In the genomic region with DNA sequence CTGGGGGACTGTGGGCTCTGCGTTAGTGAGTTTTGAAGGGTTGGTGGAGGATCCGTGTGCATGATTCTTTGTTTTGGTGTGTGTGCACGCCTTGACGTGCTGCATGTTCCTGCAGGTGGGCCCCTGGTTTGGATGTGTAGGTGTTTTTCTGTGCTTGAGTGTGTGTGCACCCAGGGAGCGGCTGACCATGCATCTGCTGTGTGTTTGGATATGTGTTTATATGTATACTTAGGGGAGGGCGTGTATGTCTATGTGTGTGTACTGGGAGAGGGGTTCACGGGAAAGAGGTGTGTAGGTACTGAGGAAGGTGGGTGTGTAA, we compare ENCODE assay signal across 10 cellular contexts. TPM values are rescaled to one million over a fixed set of nuclear protein-coding genes. Genes with fewer than 3 reads are reported as not detected.
A peak's percentile ranks its signal among the peaks of the same experiment; 100 is the strongest.
DNase-seq lines count a peak whose midpoint lies in the region; ATAC-seq and TF ChIP-seq lines count a peak whose summit lies in the region.
"Had no signal": no experiment of that assay in that cellular context is flagged by ENCODE, and none has a peak within 500 bp of the region (broad histone marks: within the 10 kb centered on the region; RNA-seq: fewer than 3 reads in every experiment).

No MANE protein-coding gene starts in this region.

- H3K27me3 Mint-ChIP-seq in nephron (ENCODE audit: low read depth) = peaks cover 2% of the 10 kb centered on the region

- no peak for ATAC-seq in HG03045 (IDR thresholded peaks at IDR 0.05; ENCODE audit: unreplicated experiment)

- H3K27ac ChIP-seq in A673 (ENCODE audit: low read depth, low read length, poor library complexity, severe bottlenecking) = peak overlapping the region; percentile 90
- H3K27ac ChIP-seq in dorsolateral prefrontal cortex = peak overlapping the region in 28 of 59 donors; percentile 26 to 90 (median 66)
- H3K27ac ChIP-seq: epithelial cell of prostate had no signal

- no peaks in the 10 kb centered on the region for H3K36me3 ChIP-seq in A673 (ENCODE audit: insufficient read depth, low read length, poor library complexity, severe bottlenecking)

- peak overlapping the region; percentile 96 for H3K4me3 ChIP-seq in A673 (ENCODE audit: low read depth, low read length, poor library complexity, severe bottlenecking)
- peak overlapping the region; percentile 50 to 89 (median 74) for H3K4me3 ChIP-seq in dorsolateral prefrontal cortex

- peaks cover 15% of the 10 kb centered on the region for H3K4me1 ChIP-seq in A673 (ENCODE audit: insufficient read depth, low read length, poor library complexity, severe bottlenecking)

- peak overlapping the region; percentile 81 to 89 (median 86) for H3K4me3 Mint-ChIP-seq in nephron

- in situ Hi-C loops in KBM-7 (cut with MboI; ENCODE audit: low pct_unique_long_range_greater_than_20kb, low sequenced_read_pairs) = no loop called here

- H3K9me3 Mint-ChIP-seq in nephron = no peaks in the 10 kb centered on the region

- peak overlapping the region; percentile 46 to 79 (median 69) for H3K27ac Mint-ChIP-seq in nephron

- TF ChIP-seq CTCF in A673 (conservative IDR thresholded peaks at IDR 0.05; ENCODE audit: low read depth, low read length) (no peak), dorsolateral prefrontal cortex (IDR thresholded peaks at IDR 0.05 in 54 of 56, conservative IDR thresholded peaks at IDR 0.05 in 2 of 56; ENCODE audit: low read depth in 1 of 56, partially characterized antibody in 56 of 56) (no peak), nephron (IDR thresholded peaks at IDR 0.05; ENCODE audit: unreplicated experiment in 3 of 3) (no peak)

- no TSS peak for BruUV-seq in A673 (replicated peaks; lab: Mats Ljungman, UMichigan)

- DNase-seq in A673 (ENCODE audit: low spot score) (no peak), KBM-7 (peak; percentile 28), dorsolateral prefrontal cortex (no peak), mesenteric fat pad (ENCODE audit: low spot score) (no peak), UCSD-AML1 (lab: John Stamatoyannopoulos, UW; ENCODE audit: unreplicated experiment) (no peak), amygdala (lab: John Stamatoyannopoulos, UW) (no peak)
- DNase-seq: stimulated activated CD4-positive, alpha-beta T cell treated with anti-CD3 and anti-CD28 coated beads, Interleukin-2, amount 100 ng/mL, for 24 hours had no signal

- H3K36me3 Mint-ChIP-seq in nephron (ENCODE audit: low read depth) = peaks cover 4% of the 10 kb centered on the region

- CTCF ChIA-PET in A673 (lab: Charles Lee) = no interaction called here

- peaks cover 56% of the 10 kb centered on the region for H3K4me1 Mint-ChIP-seq in nephron

- no peaks in the 10 kb centered on the region for H3K9me3 ChIP-seq in A673 (ENCODE audit: low read depth, low read length, poor library complexity, severe bottlenecking)

- intact Hi-C loops in A673 (cut with micrococcal nuclease; ENCODE audit: unreplicated experiment) (no loop called here), dorsolateral prefrontal cortex (cut with DNase I) (no loop called here)

- POLR2A ChIA-PET in A673 (lab: Charles Lee; ENCODE audit: low non-redundant PET) = no interaction called here

- H3K27me3 ChIP-seq in A673 (replicated peaks; ENCODE audit: insufficient read depth, low read depth, low read length, poor library complexity) = no peaks in the 10 kb centered on the region
- peaks cover 0 to 20% (median 0%) of the 10 kb centered on the region in 45 donors for H3K27me3 ChIP-seq in dorsolateral prefrontal cortex

RNA-seq across cellular contexts. Expression of a gene that starts 1.1 kb away (rescaled TPM):
- 20.9 and 22.7 TPM in 2 replicates for total RNA-seq in A673 (2021)
- total RNA-seq in dorsolateral prefrontal cortex = 10 to 100 TPM in 25 of 120 experiments, 1 to 10 TPM in 95; 3.5 to 15.6 (median 8.0) TPM
- 1.7 TPM for total RNA-seq in mesenteric fat pad

RNA-seq across cellular contexts. Expression of a gene that starts 34.6 kb away (rescaled TPM):
- total RNA-seq in A673 (2021) (0.43 and 0.55 TPM in 2 replicates), dorsolateral prefrontal cortex (1 to 10 TPM in 50 of 120 experiments, under 1 TPM in 68, not detected in 2; 0.18 to 3.4 (median 0.90) TPM), mesenteric fat pad (0.42 TPM)

RNA-seq across cellular contexts. Expression of a gene that starts 58.3 kb away (rescaled TPM):
- total RNA-seq in A673 (2021) (58.0 and 64.6 TPM in 2 replicates), dorsolateral prefrontal cortex (10 to 100 TPM; 44.1 to 95.7 (median 60.5) TPM), mesenteric fat pad (102 TPM)

RNA-seq across cellular contexts. Expression of a gene that starts 58.4 kb away (rescaled TPM):
- total RNA-seq in A673 (2021) (134 and 166 TPM in 2 replicates), dorsolateral prefrontal cortex (100 to 1,000 TPM; 107 to 252 (median 197) TPM), mesenteric fat pad (228 TPM)
